ENCODE assay signal across 2 cellular contexts in genomic region chr11:65487467-65488272, GRCh38.
A peak's percentile ranks its signal among the peaks of the same experiment; 100 is the strongest.
TF ChIP-seq lines count a peak whose summit lies in the region.

No MANE protein-coding gene starts in this region.

TF ChIP-seq in A549, 52 proteins besides CTCF, POLR2A, EP300 and RAD21 (continued from another document and continues in another):
- TF ChIP-seq, protein P1, sequence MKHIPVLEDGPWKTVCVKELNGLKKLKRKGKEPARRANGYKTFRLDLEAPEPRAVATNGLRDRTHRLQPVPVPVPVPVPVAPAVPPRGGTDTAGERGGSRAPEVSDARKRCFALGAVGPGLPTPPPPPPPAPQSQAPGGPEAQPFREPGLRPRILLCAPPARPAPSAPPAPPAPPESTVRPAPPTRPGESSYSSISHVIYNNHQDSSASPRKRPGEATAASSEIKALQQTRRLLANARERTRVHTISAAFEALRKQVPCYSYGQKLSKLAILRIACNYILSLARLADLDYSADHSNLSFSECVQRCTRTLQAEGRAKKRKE (CRISPR knock-in tag; IDR thresholded peaks at IDR 0.05; ENCODE audit: low read depth) = 0 out of 2 replicates have a peak, but pooled peaks have one; percentile 30
- TF ChIP-seq RFX5 (IDR thresholded peaks at IDR 0.05) = peak; percentile 96
- peak; percentile 74 to 96 for TF ChIP-seq CEBPB (IDR thresholded peaks at IDR 0.05)
- no peak for TF ChIP-seq MYC (IDR thresholded peaks at IDR 0.05; ENCODE audit: borderline replicate concordance, low read length)
- peak; percentile 86; the same call in 1 of the 2 replicates for TF ChIP-seq TP53 (CRISPR knock-in tag; IDR thresholded peaks at IDR 0.05)
- no peak for TF ChIP-seq CHD4 (IDR thresholded peaks at IDR 0.05; ENCODE audit: borderline replicate concordance)
- TF ChIP-seq HOXB5 (CRISPR knock-in tag; IDR thresholded peaks at IDR 0.05) = peak; percentile 28; the same call in 1 of the 2 replicates
- TF ChIP-seq, protein P2, sequence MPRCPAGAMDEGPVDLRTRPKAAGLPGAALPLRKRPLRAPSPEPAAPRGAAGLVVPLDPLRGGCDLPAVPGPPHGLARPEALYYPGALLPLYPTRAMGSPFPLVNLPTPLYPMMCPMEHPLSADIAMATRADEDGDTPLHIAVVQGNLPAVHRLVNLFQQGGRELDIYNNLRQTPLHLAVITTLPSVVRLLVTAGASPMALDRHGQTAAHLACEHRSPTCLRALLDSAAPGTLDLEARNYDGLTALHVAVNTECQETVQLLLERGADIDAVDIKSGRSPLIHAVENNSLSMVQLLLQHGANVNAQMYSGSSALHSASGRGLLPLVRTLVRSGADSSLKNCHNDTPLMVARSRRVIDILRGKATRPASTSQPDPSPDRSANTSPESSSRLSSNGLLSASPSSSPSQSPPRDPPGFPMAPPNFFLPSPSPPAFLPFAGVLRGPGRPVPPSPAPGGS (IDR thresholded peaks at IDR 0.05) = no peak
- no peak for TF ChIP-seq ESRRA (IDR thresholded peaks at IDR 0.05; ENCODE audit: borderline replicate concordance, low read length)
- TF ChIP-seq FOSB (CRISPR knock-in tag; IDR thresholded peaks at IDR 0.05) = no peak
- TF ChIP-seq CBX8 (IDR thresholded peaks at IDR 0.05) = no peak
- TF ChIP-seq FOXS1 (CRISPR knock-in tag; IDR thresholded peaks at IDR 0.05) = no peak
- TF ChIP-seq MAZ (IDR thresholded peaks at IDR 0.05; ENCODE audit: borderline replicate concordance, low read depth, low read length) = no peak
- TF ChIP-seq, protein P3, sequence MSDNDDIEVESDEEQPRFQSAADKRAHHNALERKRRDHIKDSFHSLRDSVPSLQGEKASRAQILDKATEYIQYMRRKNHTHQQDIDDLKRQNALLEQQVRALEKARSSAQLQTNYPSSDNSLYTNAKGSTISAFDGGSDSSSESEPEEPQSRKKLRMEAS (IDR thresholded peaks at IDR 0.05) = peak; percentile 83
- no peak for TF ChIP-seq SREBF2 (IDR thresholded peaks at IDR 0.05)
- no peak; the same call in 1 of the 2 replicates for TF ChIP-seq PBX3 (IDR thresholded peaks at IDR 0.05)
- TF ChIP-seq HDAC2 (IDR thresholded peaks at IDR 0.05) = no peak
- peak in 1 of 2 experiments; percentile 29; a peak in 3 of 5 replicates for TF ChIP-seq JUN (IDR thresholded peaks at IDR 0.05)
- no peak for TF ChIP-seq TFCP2L1 (CRISPR knock-in tag; IDR thresholded peaks at IDR 0.05)
- no peak for TF ChIP-seq ZNF302 (CRISPR knock-in tag; IDR thresholded peaks at IDR 0.05)
- no peak for TF ChIP-seq GATA3 (IDR thresholded peaks at IDR 0.05; ENCODE audit: borderline replicate concordance)
- no peak; the same call in 1 of the 2 replicates for TF ChIP-seq NPAS2 (CRISPR knock-in tag; IDR thresholded peaks at IDR 0.05; ENCODE audit: borderline replicate concordance)
- TF ChIP-seq FOSL2 (IDR thresholded peaks at IDR 0.05) = no peak
- TF ChIP-seq FOSL2 (CRISPR knock-in tag; IDR thresholded peaks at IDR 0.05) = peak; percentile 58; the same call in 1 of the 2 replicates
- no peak for TF ChIP-seq KDM5A (IDR thresholded peaks at IDR 0.05)
- no peak for TF ChIP-seq KDM1A (IDR thresholded peaks at IDR 0.05; ENCODE audit: low read depth)
- TF ChIP-seq, protein P4, sequence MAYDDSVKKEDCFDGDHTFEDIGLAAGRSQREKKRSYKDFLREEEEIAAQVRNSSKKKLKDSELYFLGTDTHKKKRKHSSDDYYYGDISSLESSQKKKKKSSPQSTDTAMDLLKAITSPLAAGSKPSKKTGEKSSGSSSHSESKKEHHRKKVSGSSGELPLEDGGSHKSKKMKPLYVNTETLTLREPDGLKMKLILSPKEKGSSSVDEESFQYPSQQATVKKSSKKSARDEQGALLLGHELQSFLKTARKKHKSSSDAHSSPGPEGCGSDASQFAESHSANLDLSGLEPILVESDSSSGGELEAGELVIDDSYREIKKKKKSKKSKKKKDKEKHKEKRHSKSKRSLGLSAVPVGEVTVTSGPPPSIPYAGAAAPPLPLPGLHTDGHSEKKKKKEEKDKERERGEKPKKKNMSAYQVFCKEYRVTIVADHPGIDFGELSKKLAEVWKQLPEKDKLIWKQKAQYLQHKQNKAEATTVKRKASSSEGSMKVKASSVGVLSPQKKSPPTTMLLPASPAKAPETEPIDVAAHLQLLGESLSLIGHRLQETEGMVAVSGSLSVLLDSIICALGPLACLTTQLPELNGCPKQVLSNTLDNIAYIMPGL (CRISPR knock-in tag; IDR thresholded peaks at IDR 0.05; ENCODE audit: borderline replicate concordance) = peak; percentile 71
- TF ChIP-seq NFE2L2 (conservative IDR thresholded peaks at IDR 0.05; ENCODE audit: low read length) = no peak
- TF ChIP-seq HEYL (CRISPR knock-in tag; IDR thresholded peaks at IDR 0.05) = no peak
- no peak for TF ChIP-seq JUNB (IDR thresholded peaks at IDR 0.05)
- TF ChIP-seq ZC3H11A (IDR thresholded peaks at IDR 0.05) = no peak
- peak; percentile 78; the same call in 1 of the 2 replicates for TF ChIP-seq RARB (CRISPR knock-in tag; IDR thresholded peaks at IDR 0.05)
- no peak for TF ChIP-seq ZSCAN20 (CRISPR knock-in tag; IDR thresholded peaks at IDR 0.05)
- TF ChIP-seq SMC3 (IDR thresholded peaks at IDR 0.05) = no peak

TF ChIP-seq in GM12878, 131 proteins besides CTCF, POLR2A, EP300 and RAD21 (continued from another document and continues in another):
- TF ChIP-seq EGR1 (IDR thresholded peaks at IDR 0.05; ENCODE audit: borderline replicate concordance in 1 of 2, low read depth in 2 of 2, low read length in 2 of 2) (peak in 1 of 2 experiments; percentile 22; a peak in 1 of 3 replicates), LARP7 (IDR thresholded peaks at IDR 0.05) (peak; percentile 71; the same call in 1 of the 2 replicates), BMI1 (IDR thresholded peaks at IDR 0.05; ENCODE audit: borderline replicate concordance) (peak; percentile 96), MXI1 (IDR thresholded peaks at IDR 0.05; ENCODE audit: low read depth, low read length) (peak; percentile 78; the same call in 1 of the 2 replicates), USF2 (IDR thresholded peaks at IDR 0.05; ENCODE audit: borderline replicate concordance, low read depth, low read length) (peak; percentile 84), BHLHE40 (IDR thresholded peaks at IDR 0.05; ENCODE audit: borderline replicate concordance in 1 of 2, low read depth in 2 of 2, low read length in 1 of 2) (peak; percentile 93 to 94), SP1 (IDR thresholded peaks at IDR 0.05; ENCODE audit: low read depth, low read length) (peak; percentile 10), NR2C1 (IDR thresholded peaks at IDR 0.05) (no peak), RAD51 (IDR thresholded peaks at IDR 0.05) (peak; percentile 92), IKZF1 (conservative IDR thresholded peaks at IDR 0.05) (peak; percentile 21; the same call in 1 of the 2 replicates), RFX5 (IDR thresholded peaks at IDR 0.05; ENCODE audit: low read depth, low read length) (peak; percentile 79), CEBPB (IDR thresholded peaks at IDR 0.05; ENCODE audit: borderline replicate concordance in 1 of 2, low read depth in 2 of 2, low read length in 2 of 2) (peak in 1 of 2 experiments; percentile 63; a peak in 1 of 4 replicates), ATF7 (IDR thresholded peaks at IDR 0.05; ENCODE audit: low read depth) (peak; percentile 73), YY1 (IDR thresholded peaks at IDR 0.05; ENCODE audit: low read depth, low read length) (peak; percentile 71; the same call in 1 of the 2 replicates), PAX5 (IDR thresholded peaks at IDR 0.05; ENCODE audit: borderline replicate concordance, low read depth, low read length) (peak; percentile 84; the same call in 1 of the 2 replicates), EED (IDR thresholded peaks at IDR 0.05; ENCODE audit: low read depth) (peak; percentile 66; the same call in 1 of the 2 replicates), MLLT1 (IDR thresholded peaks at IDR 0.05) (0 out of 2 replicates have a peak, but pooled peaks have one; percentile 17), SUZ12 (IDR thresholded peaks at IDR 0.05; ENCODE audit: unreplicated experiment) (no peak), ATF3 (IDR thresholded peaks at IDR 0.05; ENCODE audit: borderline replicate concordance, extremely low read depth, low read depth, low read length) (peak; percentile 76; the same call in 1 of the 2 replicates)
- TF ChIP-seq, protein P5, sequence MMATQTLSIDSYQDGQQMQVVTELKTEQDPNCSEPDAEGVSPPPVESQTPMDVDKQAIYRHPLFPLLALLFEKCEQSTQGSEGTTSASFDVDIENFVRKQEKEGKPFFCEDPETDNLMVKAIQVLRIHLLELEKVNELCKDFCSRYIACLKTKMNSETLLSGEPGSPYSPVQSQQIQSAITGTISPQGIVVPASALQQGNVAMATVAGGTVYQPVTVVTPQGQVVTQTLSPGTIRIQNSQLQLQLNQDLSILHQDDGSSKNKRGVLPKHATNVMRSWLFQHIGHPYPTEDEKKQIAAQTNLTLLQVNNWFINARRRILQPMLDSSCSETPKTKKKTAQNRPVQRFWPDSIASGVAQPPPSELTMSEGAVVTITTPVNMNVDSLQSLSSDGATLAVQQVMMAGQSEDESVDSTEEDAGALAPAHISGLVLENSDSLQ (IDR thresholded peaks at IDR 0.05) = no peak
- TF ChIP-seq, protein P6, sequence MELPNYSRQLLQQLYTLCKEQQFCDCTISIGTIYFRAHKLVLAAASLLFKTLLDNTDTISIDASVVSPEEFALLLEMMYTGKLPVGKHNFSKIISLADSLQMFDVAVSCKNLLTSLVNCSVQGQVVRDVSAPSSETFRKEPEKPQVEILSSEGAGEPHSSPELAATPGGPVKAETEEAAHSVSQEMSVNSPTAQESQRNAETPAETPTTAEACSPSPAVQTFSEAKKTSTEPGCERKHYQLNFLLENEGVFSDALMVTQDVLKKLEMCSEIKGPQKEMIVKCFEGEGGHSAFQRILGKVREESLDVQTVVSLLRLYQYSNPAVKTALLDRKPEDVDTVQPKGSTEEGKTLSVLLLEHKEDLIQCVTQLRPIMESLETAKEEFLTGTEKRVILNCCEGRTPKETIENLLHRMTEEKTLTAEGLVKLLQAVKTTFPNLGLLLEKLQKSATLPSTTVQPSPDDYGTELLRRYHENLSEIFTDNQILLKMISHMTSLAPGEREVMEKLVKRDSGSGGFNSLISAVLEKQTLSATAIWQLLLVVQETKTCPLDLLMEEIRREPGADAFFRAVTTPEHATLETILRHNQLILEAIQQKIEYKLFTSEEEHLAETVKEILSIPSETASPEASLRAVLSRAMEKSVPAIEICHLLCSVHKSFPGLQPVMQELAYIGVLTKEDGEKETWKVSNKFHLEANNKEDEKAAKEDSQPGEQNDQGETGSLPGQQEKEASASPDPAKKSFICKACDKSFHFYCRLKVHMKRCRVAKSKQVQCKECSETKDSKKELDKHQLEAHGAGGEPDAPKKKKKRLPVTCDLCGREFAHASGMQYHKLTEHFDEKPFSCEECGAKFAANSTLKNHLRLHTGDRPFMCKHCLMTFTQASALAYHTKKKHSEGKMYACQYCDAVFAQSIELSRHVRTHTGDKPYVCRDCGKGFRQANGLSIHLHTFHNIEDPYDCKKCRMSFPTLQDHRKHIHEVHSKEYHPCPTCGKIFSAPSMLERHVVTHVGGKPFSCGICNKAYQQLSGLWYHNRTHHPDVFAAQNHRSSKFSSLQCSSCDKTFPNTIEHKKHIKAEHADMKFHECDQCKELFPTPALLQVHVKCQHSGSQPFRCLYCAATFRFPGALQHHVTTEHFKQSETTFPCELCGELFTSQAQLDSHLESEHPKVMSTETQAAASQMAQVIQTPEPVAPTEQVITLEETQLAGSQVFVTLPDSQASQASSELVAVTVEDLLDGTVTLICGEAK (IDR thresholded peaks at IDR 0.05; ENCODE audit: borderline replicate concordance) = peak; percentile 10; the same call in 1 of the 2 replicates
- TF ChIP-seq, protein P3 (IDR thresholded peaks at IDR 0.05; ENCODE audit: low read depth, low read length) = peak; percentile 49; the same call in 1 of the 2 replicates
- TF ChIP-seq, protein P7, sequence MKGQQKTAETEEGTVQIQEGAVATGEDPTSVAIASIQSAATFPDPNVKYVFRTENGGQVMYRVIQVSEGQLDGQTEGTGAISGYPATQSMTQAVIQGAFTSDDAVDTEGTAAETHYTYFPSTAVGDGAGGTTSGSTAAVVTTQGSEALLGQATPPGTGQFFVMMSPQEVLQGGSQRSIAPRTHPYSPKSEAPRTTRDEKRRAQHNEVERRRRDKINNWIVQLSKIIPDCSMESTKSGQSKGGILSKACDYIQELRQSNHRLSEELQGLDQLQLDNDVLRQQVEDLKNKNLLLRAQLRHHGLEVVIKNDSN (IDR thresholded peaks at IDR 0.05; ENCODE audit: borderline replicate concordance, extremely low read length, insufficient read depth, low read depth, low read length) = peak; percentile 94
